8 cellular contexts compared by ENCODE assay signal in genomic region chr17:39069114-39069756, GRCh38.
DNase-seq lines count a peak whose midpoint lies in the region; ATAC-seq, FAIRE-seq and TF ChIP-seq lines count a peak whose summit lies in the region.

No MANE protein-coding gene starts in this region.

- ATAC-seq in GM18517 (IDR thresholded peaks at IDR 0.05; ENCODE audit: unreplicated experiment), result no peak
- no peak for ATAC-seq in GM21367 (IDR thresholded peaks at IDR 0.05; ENCODE audit: unreplicated experiment)

- WGBS in H1 (ENCODE audit: extremely low coverage in 1 of 2, insufficient coverage in 1 of 2, insufficient read length in 1 of 2, insufficient replicate concordance in 2 of 2, low coverage in 1 of 2, low lambda C conversion rate in 2 of 2, missing lambda C conversion rate in 1 of 2), 2 experiments, result 83% methylated on average over 8 of the region's 8 CpGs; no CpG with 5 or more reads in 1 of the 2 experiments

- peak; percentile 72 to 82 for TF ChIP-seq RAD21 in H1 (IDR thresholded peaks at IDR 0.05 in 1 of 2, conservative IDR thresholded peaks at IDR 0.05 in 1 of 2; ENCODE audit: low read depth in 2 of 2, low read length in 2 of 2)

- no peak overlapping the region for H4K5ac ChIP-seq in H1 (ENCODE audit: insufficient read length, low read depth, low read length)

- TF ChIP-seq POLR2A in H1 (IDR thresholded peaks at IDR 0.05; ENCODE audit: control extremely low read depth in 1 of 2, low read depth in 2 of 2, low read length in 2 of 2), result no peak

- H3K14ac ChIP-seq in H1 (ENCODE audit: insufficient read length), result no peak overlapping the region

- H2BK20ac ChIP-seq in H1 (ENCODE audit: low read length), result 0 out of 2 replicates have a peak overlapping the region, but pooled peaks have one; percentile 8

- H3K4me3 ChIP-seq in H1 (ENCODE audit: extremely low read depth in 1 of 4, insufficient read depth in 2 of 4, low read depth in 3 of 4, low read length in 4 of 4), result no peak overlapping the region

- H2BK15ac ChIP-seq in H1 (ENCODE audit: low read length), result no peak overlapping the region

- TF ChIP-seq EP300 in H1 (IDR thresholded peaks at IDR 0.05; ENCODE audit: borderline replicate concordance in 1 of 2, low read depth in 2 of 2, low read length in 2 of 2), result no peak

- H3K18ac ChIP-seq in H1 (ENCODE audit: extremely low read depth, low read length), result 0 out of 2 replicates have a peak overlapping the region, but pooled peaks have one; percentile 63

- no peaks in the 10 kb centered on the region for H3K23me2 ChIP-seq in H1 (ENCODE audit: low read depth, low read length)

- no peaks in the 10 kb centered on the region for H3K79me2 ChIP-seq in H1 (ENCODE audit: control insufficient read depth in 1 of 2, insufficient read depth in 2 of 2, low read length in 2 of 2)

- H2AFZ ChIP-seq in H1 (ENCODE audit: low read length), result no peak overlapping the region

- POLR2A ChIA-PET in RWPE1 (lab: Yijun Ruan, JAX; ENCODE audit: low non-redundant PET) (no interaction called here), H1 (lab: Charles Lee; ENCODE audit: partially characterized antibody) (interaction anchor here (1.0 to 1.1 kb wide), 2 partner anchors 62 to 79 kb away, joined by 3 read pairs; no protein-coding TSS in a partner anchor)

- H2AK5ac ChIP-seq in H1 (ENCODE audit: low read depth, low read length), result no peak overlapping the region

- H3K79me1 ChIP-seq in H1 (ENCODE audit: low read depth, low read length), result no peaks in the 10 kb centered on the region

- no peaks in the 10 kb centered on the region; a peak in 1 of 8 replicates for H3K36me3 ChIP-seq in H1 (ENCODE audit: control insufficient read depth in 2 of 4, insufficient read depth in 4 of 4, low read length in 3 of 4)

- H4K8ac ChIP-seq in H1 (ENCODE audit: extremely low read depth, insufficient read depth, low read length), result no peak overlapping the region

- H3K9me3 ChIP-seq in H1 (ENCODE audit: insufficient read depth in 2 of 2, low read depth in 1 of 2, low read length in 1 of 2), result no peaks in the 10 kb centered on the region

- peak; percentile 31 for DNase-seq in NCI-H510A treated with DMSO at 0.1 percent for 48 hours (lab: John Stamatoyannopoulos, UW)
- no peak for DNase-seq in NCI-H510A (lab: John Stamatoyannopoulos, UW)
- peak; percentile 38 for DNase-seq in HuH-7 (ENCODE audit: low spot score)
- peak; percentile 64 for DNase-seq in RWPE1 (ENCODE audit: low spot score)
- no peak for DNase-seq in H1 (ENCODE audit: low read depth in 1 of 2, low spot score in 2 of 2)
- DNase-seq in midbrain (lab: John Stamatoyannopoulos, UW), result peak; percentile 12

- peak; percentile 56 for TF ChIP-seq CTCF in RWPE1 (conservative IDR thresholded peaks at IDR 0.05; ENCODE audit: low read depth)
- peak; percentile 26 to 85 (median 69) for TF ChIP-seq CTCF in H1 (IDR thresholded peaks at IDR 0.05; ENCODE audit: control extremely low read depth in 1 of 3, insufficient read depth in 1 of 3, low read depth in 1 of 3, low read length in 3 of 3)

- H2BK120ac ChIP-seq in H1 (replicated peaks; ENCODE audit: low read depth, low read length), result no peak overlapping the region

- no peak overlapping the region for H4K91ac ChIP-seq in H1 (replicated peaks; ENCODE audit: insufficient read length, low read length)

- no peak overlapping the region; a peak in 1 of 7 replicates for H3K9ac ChIP-seq in H1 (replicated peaks in 1 of 4; ENCODE audit: extremely low read depth in 1 of 4, low read depth in 3 of 4, low read length in 3 of 4)

- peaks cover 0 to 10% (median 4%) of the 10 kb centered on the region in 4 experiments; a peak in 5 of 7 replicates for H3K4me1 ChIP-seq in H1 (replicated peaks in 1 of 4; ENCODE audit: control insufficient read depth in 3 of 4, insufficient read depth in 4 of 4, low read length in 3 of 4)

- FAIRE-seq in H1 (lab: Jason Lieb, UNC), result peak; percentile 80

- no peak overlapping the region for H2BK12ac ChIP-seq in H1 (ENCODE audit: low read depth, low read length)

- H3K27ac ChIP-seq in RWPE1, result no peak overlapping the region
- H3K27ac ChIP-seq in H1 (ENCODE audit: low read depth, low read length), result no peak overlapping the region

- H2BK5ac ChIP-seq in H1 (ENCODE audit: low read depth, low read length), result no peak overlapping the region

- H3K4me2 ChIP-seq in H1 (ENCODE audit: insufficient read depth in 1 of 2, low read depth in 2 of 2, low read length in 2 of 2), result no peak overlapping the region

- no peak overlapping the region for H3K23ac ChIP-seq in H1 (ENCODE audit: insufficient read length)

- no peak overlapping the region for H3K56ac ChIP-seq in H1 (replicated peaks; ENCODE audit: insufficient read length, low read depth, low read length)

- no peak overlapping the region for H3K4ac ChIP-seq in H1 (replicated peaks; ENCODE audit: insufficient read length, low read depth, low read length)

- no peaks in the 10 kb centered on the region for H3K27me3 ChIP-seq in H1 (replicated peaks in 1 of 4; ENCODE audit: control insufficient read depth in 3 of 4, extremely low read depth in 1 of 4, insufficient read depth in 3 of 4, low read length in 3 of 4)

- no peaks in the 10 kb centered on the region for H4K20me1 ChIP-seq in H1 (replicated peaks in 1 of 2; ENCODE audit: control insufficient read depth in 1 of 2, insufficient read depth in 2 of 2, low read length in 2 of 2)

- CTCF ChIA-PET in RWPE1 (lab: Yijun Ruan, JAX) (interaction anchor here (0.7 kb wide), 1 partner anchor 83 kb away, joined by 6 read pairs; no protein-coding TSS in a partner anchor), H1 (lab: Charles Lee; ENCODE audit: partially characterized antibody) (interaction anchor here (0.6 to 3.4 kb wide), 24 partner anchors 8 to 535 kb away, joined by 3 to 10 read pairs (median 4); partner anchors contain the start of gene PLXDC1)

TF ChIP-seq in H1, 55 proteins besides CTCF, POLR2A, EP300 and RAD21 (continues in another document):
- no peak for TF ChIP-seq KDM5A (IDR thresholded peaks at IDR 0.05; ENCODE audit: low read length)
- TF ChIP-seq TBP (IDR thresholded peaks at IDR 0.05; ENCODE audit: low read depth, low read length), result no peak
- TF ChIP-seq YY1 (IDR thresholded peaks at IDR 0.05; ENCODE audit: low read depth, low read length), result no peak
- no peak for TF ChIP-seq SIN3A (conservative IDR thresholded peaks at IDR 0.05 in 1 of 2, IDR thresholded peaks at IDR 0.05 in 1 of 2; ENCODE audit: low read depth in 1 of 2, low read length in 2 of 2)
- TF ChIP-seq SP2 (IDR thresholded peaks at IDR 0.05; ENCODE audit: low read length), result no peak
- no peak for TF ChIP-seq CBX8 (IDR thresholded peaks at IDR 0.05; ENCODE audit: borderline replicate concordance, low read depth, low read length)
- no peak for TF ChIP-seq CREB1 (IDR thresholded peaks at IDR 0.05)
- TF ChIP-seq TCF12 (IDR thresholded peaks at IDR 0.05; ENCODE audit: low read depth, low read length), result no peak
- TF ChIP-seq HDAC2 (IDR thresholded peaks at IDR 0.05; ENCODE audit: borderline replicate concordance in 1 of 2, low read depth in 2 of 2, low read length in 2 of 2), result no peak
- no peak for TF ChIP-seq TAF7 (optimal IDR thresholded peaks at IDR 0.05; ENCODE audit: borderline replicate concordance, low read depth, low read length)

Comparison
In these comparisons a context has a peak if more than half of its experiments do, and no peak if none do; other contexts are left out.
1. DNase-seq: peak in NCI-H510A treated with DMSO at 0.1 percent for 48 hours (single experiment), HuH-7 (single experiment), RWPE1 (single experiment) and midbrain (single experiment); none in NCI-H510A (single experiment) and H1 (0 of 2).